In the genomic region with DNA sequence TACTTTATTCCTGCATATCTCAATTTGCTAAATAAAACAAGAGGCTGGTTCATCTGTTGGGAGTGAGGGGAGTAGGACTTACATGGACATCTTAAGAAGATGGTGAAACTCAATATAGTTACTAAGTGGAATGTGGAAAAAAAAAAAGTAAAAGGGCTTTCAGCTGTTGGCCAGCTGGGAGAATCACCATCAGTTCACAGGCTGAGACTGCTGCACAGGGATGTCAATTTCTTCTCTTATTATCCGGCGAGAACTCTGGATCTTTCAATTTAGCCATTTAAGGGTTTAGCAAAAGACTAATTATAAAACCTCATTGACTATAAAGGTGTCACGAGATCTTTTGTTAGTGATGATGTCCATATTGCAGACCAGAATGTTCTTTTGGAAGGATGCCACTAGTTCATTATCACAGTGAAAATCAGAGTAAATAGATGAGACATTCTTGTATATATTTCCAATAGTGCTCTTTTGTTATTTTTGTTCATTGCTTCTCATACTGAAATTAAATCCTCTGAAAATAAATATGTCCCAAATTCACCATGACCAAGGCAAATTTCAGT, we compare ENCODE assay signal across 27 cellular contexts.
DNase-seq lines count a peak whose midpoint lies in the region; ATAC-seq and TF ChIP-seq lines count a peak whose summit lies in the region.
"Had no signal": no experiment of that assay in that cellular context is flagged by ENCODE, and none has a peak within 500 bp of the region (broad histone marks: within the 10 kb centered on the region; RNA-seq: fewer than 3 reads in every experiment).

No MANE protein-coding gene starts in this region.

- H3K36me3 Mint-ChIP-seq in osteocyte (ENCODE audit: unreplicated experiment), result no peaks in the 10 kb centered on the region
- H3K36me3 Mint-ChIP-seq: CD4-positive, alpha-beta memory T cell; stimulated activated naive B cell treated with anti-CD40 and anti-IgM and Interleukin-4, amounts not matched to agents 10 μg/mL and 1 μg/mL and 100 μg/mL, for 72 hours had no signal

- no peaks in the 10 kb centered on the region for H3K27me3 ChIP-seq in adipocyte (replicated peaks; ENCODE audit: control insufficient read depth, insufficient read depth, low read length)
- H3K27me3 ChIP-seq: ascending aorta, testis had no signal

- peak overlapping the region; percentile 7 for H3K27ac Mint-ChIP-seq in osteocyte (ENCODE audit: unreplicated experiment)
- H3K27ac Mint-ChIP-seq: activated naive CD4-positive, alpha-beta T cell treated with anti-CD3 and anti-CD28 coated beads, Interleukin-2, amount 50 U/mL, for 24 hours; activated T-helper 1 cell treated with anti-CD3 and anti-CD28 coated beads, Interleukin-12 subunit alpha, Interleukin-12 subunit beta, Interleukin-2, Interleukin-4 antibody, amounts not matched to agents 30 ng/mL and 10 ng/mL and 1 ng/mL, durations not matched to agents 14 hours and 24 hours and 36 hours; CD4-positive, alpha-beta memory T cell; GM23338; stimulated activated naive B cell treated with anti-CD40 and anti-IgM and Interleukin-4, amounts not matched to agents 10 μg/mL and 1 μg/mL and 100 μg/mL, for 72 hours had no signal

- H3K9me3 ChIP-seq in adipocyte (ENCODE audit: control insufficient read depth, low read length), result no peaks in the 10 kb centered on the region
- H3K9me3 ChIP-seq: ascending aorta, testis had no signal

- DNase-seq in GM03348 (ENCODE audit: low spot score), result peak; percentile 29
- DNase-seq in adipocyte (ENCODE audit: low read depth), result peak; percentile 76
- DNase-seq in fibroblast of the conjunctiva (ENCODE audit: low read depth), result peak; percentile 2
- DNase-seq in osteocyte (ENCODE audit: extremely low spot score, unreplicated experiment), result no peak
- no peak for DNase-seq in germinal center (ENCODE audit: low spot score)
- DNase-seq in NK-92 treated with Interleukin-12 subunit alpha and Interleukin-12 subunit beta, amount 100 ng/mL, for 24 hours (lab: John Stamatoyannopoulos, UW), result no peak
- no peak for DNase-seq in hypothalamus (lab: John Stamatoyannopoulos, UW)
- DNase-seq: activated CD4-positive, alpha-beta T cell treated with anti-CD3 and anti-CD28 coated beads, Interleukin-2, amount 50 U/mL, for 1 hour; CD4-positive, alpha-beta memory T cell; DMS153; effector CD4-positive, alpha-beta T cell; head of caudate nucleus; Kasumi-1; left ventricle myocardium superior; NCI-H1048; NCI-H2029 treated with DMSO at 0.1 percent for 48 hours; small intestine; stimulated activated CD4-positive, alpha-beta T cell treated with anti-CD3 and anti-CD28 coated beads, Interleukin-2, amount 100 ng/mL, for 24 hours; stimulated activated naive B cell treated with anti-CD40 and anti-IgM and Interleukin-4, amounts not matched to agents 10 μg/mL and 1 μg/mL and 100 μg/mL, for 72 hours; testis; WERI-Rb-1 had no signal

- H3K9me3 Mint-ChIP-seq in osteocyte (ENCODE audit: unreplicated experiment), result no peaks in the 10 kb centered on the region
- H3K9me3 Mint-ChIP-seq: activated naive CD4-positive, alpha-beta T cell treated with anti-CD3 and anti-CD28 coated beads, Interleukin-2, amount 50 U/mL, for 24 hours; activated T-helper 1 cell treated with anti-CD3 and anti-CD28 coated beads, Interleukin-12 subunit alpha, Interleukin-12 subunit beta, Interleukin-2, Interleukin-4 antibody, amounts not matched to agents 30 ng/mL and 10 ng/mL and 1 ng/mL, durations not matched to agents 14 hours and 24 hours and 36 hours; CD4-positive, alpha-beta memory T cell; central memory CD8-positive, alpha-beta T cell; GM23338; stimulated activated naive B cell treated with anti-CD40 and anti-IgM and Interleukin-4, amounts not matched to agents 10 μg/mL and 1 μg/mL and 100 μg/mL, for 72 hours had no signal

- ATAC-seq in GM21723 (IDR thresholded peaks at IDR 0.05; ENCODE audit: unreplicated experiment), result no peak
- ATAC-seq: GM23338; left ventricle myocardium superior; stimulated activated naive B cell treated with anti-CD40 and anti-IgM and Interleukin-4, amounts not matched to agents 10 μg/mL and 1 μg/mL and 100 μg/mL, for 72 hours had no signal

- H3K9ac ChIP-seq in adipocyte (ENCODE audit: low read length), result no peak overlapping the region

- no peak overlapping the region for H3K4me3 Mint-ChIP-seq in osteocyte (ENCODE audit: unreplicated experiment)
- H3K4me3 Mint-ChIP-seq: activated naive CD4-positive, alpha-beta T cell treated with anti-CD3 and anti-CD28 coated beads, Interleukin-2, amount 50 U/mL, for 24 hours; activated T-helper 1 cell treated with anti-CD3 and anti-CD28 coated beads, Interleukin-12 subunit alpha, Interleukin-12 subunit beta, Interleukin-2, Interleukin-4 antibody, amounts not matched to agents 30 ng/mL and 10 ng/mL and 1 ng/mL, durations not matched to agents 14 hours and 24 hours and 36 hours; CD4-positive, alpha-beta memory T cell; central memory CD8-positive, alpha-beta T cell; GM23338; stimulated activated naive B cell treated with anti-CD40 and anti-IgM and Interleukin-4, amounts not matched to agents 10 μg/mL and 1 μg/mL and 100 μg/mL, for 72 hours had no signal

- no peak for TF ChIP-seq CTCF in osteocyte (IDR thresholded peaks at IDR 0.05)

- no peaks in the 10 kb centered on the region for H3K27me3 Mint-ChIP-seq in osteocyte (ENCODE audit: unreplicated experiment)
- H3K27me3 Mint-ChIP-seq: central memory CD8-positive, alpha-beta T cell had no signal

- peaks cover 10% of the 10 kb centered on the region for H3K4me1 ChIP-seq in adipocyte (ENCODE audit: control insufficient read depth, insufficient read depth, low read length)
- H3K4me1 ChIP-seq: ascending aorta, testis had no signal

- H3K4me1 Mint-ChIP-seq in osteocyte (ENCODE audit: unreplicated experiment), result peaks cover 38% of the 10 kb centered on the region
- H3K4me1 Mint-ChIP-seq: activated naive CD4-positive, alpha-beta T cell treated with anti-CD3 and anti-CD28 coated beads, Interleukin-2, amount 50 U/mL, for 24 hours; CD4-positive, alpha-beta memory T cell; central memory CD8-positive, alpha-beta T cell; GM23338 had no signal

- H3K36me3 ChIP-seq in adipocyte (ENCODE audit: control insufficient read depth, insufficient read depth, low read length, severe bottlenecking), result no peaks in the 10 kb centered on the region
- H3K36me3 ChIP-seq: ascending aorta, WERI-Rb-1 had no signal

- H3K4me3 ChIP-seq in adipocyte (ENCODE audit: low read length), result no peak overlapping the region
- H3K4me3 ChIP-seq: ascending aorta, GM23338, testis had no signal

Comparison
In these comparisons a context has a peak if more than half of its experiments do, and no peak if none do; other contexts are left out.
1. DNase-seq: peak in GM03348 (single experiment), adipocyte (single experiment) and fibroblast of the conjunctiva (single experiment); none in osteocyte (single experiment), germinal center (single experiment), NK-92 treated with Interleukin-12 subunit alpha and Interleukin-12 subunit beta, amount 100 ng/mL, for 24 hours (single experiment) and hypothalamus (0 of 51).